Comparison of ENCODE assay signal across 16 cellular contexts in the genomic region with DNA sequence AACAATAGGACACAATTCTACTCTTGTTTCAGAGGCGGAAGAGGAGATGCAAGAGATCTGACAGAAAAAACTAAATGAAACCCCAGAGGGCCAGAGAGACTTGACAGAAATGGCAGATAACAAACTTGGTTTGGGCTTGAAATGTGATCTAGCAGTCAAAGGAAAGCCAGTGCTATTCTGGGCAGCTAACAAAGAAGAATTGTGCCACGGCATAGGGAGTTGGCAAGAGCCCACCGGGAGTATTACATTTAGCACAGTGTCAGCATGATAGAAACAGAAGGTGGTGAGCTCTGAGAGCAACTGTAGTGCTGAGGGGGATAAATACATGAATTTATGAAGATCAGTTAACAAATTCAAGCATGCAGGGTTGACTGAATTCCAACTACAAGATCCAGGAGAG.
A peak's percentile ranks its signal among the peaks of the same experiment; 100 is the strongest.
DNase-seq lines count a peak whose midpoint lies in the region; ATAC-seq and TF ChIP-seq lines count a peak whose summit lies in the region.
"Had no signal": no experiment of that assay in that cellular context is flagged by ENCODE, and none has a peak within 500 bp of the region (broad histone marks: within the 10 kb centered on the region; RNA-seq: fewer than 3 reads in every experiment).

No MANE protein-coding gene starts in this region.

- H3K4me2 ChIP-seq in KMS-11 = peak overlapping the region; percentile 78
- H3K4me2 ChIP-seq: SK-N-SH had no signal

- peak overlapping the region; percentile 19; the same call in 1 of the 2 replicates for H3K9ac ChIP-seq in KMS-11
- H3K9ac ChIP-seq: SK-N-SH had no signal

- no peaks in the 10 kb centered on the region for H3K27me3 ChIP-seq in KMS-11 (ENCODE audit: insufficient read depth, low read depth)
- no peaks in the 10 kb centered on the region for H3K27me3 ChIP-seq in cardiac muscle cell
- no peaks in the 10 kb centered on the region for H3K27me3 ChIP-seq in tibial artery
- H3K27me3 ChIP-seq: ovary had no signal

- no peak overlapping the region for H3K4me3 ChIP-seq in KMS-11 (IDR thresholded peaks at IDR 0.05; ENCODE audit: insufficient read depth, low read depth, low read length)
- H3K4me3 ChIP-seq in astrocyte of the spinal cord (ENCODE audit: low read depth, low read length) = no peak overlapping the region
- no peak overlapping the region for H3K4me3 ChIP-seq in cardiac muscle cell
- no peak overlapping the region for H3K4me3 ChIP-seq in tibial artery
- H3K4me3 ChIP-seq: ovary had no signal

- H3K4me1 ChIP-seq in KMS-11 (ENCODE audit: low read depth, poor library complexity, severe bottlenecking) (peaks cover 100% of the 10 kb centered on the region), cardiac muscle cell (ENCODE audit: low read depth) (peaks cover 15% of the 10 kb centered on the region), tibial artery (peaks cover 0 to 6% (median 0%) of the 10 kb centered on the region in 4 donors)

- DNase-seq in astrocyte of the spinal cord (ENCODE audit: low read depth, low spot score) (peak; percentile 16), cardiac muscle cell (ENCODE audit: low read depth in 1 of 2, low spot score in 1 of 2) (peak; percentile 40 to 41), pons (ENCODE audit: low spot score) (peak; percentile 96), left colon (no peak), tibial artery (no peak), KBM-7 (no peak)
- DNase-seq in activated CD4-positive, alpha-beta T cell treated with anti-CD3 and anti-CD28 coated beads for 48 hours = no peak
- DNase-seq: activated naive CD8-positive, alpha-beta T cell treated with anti-CD3 and anti-CD28 coated beads, Interleukin-2, amount 10 ng/mL, durations not matched to agents 7 days and 5 days; NCI-H1436 treated with DMSO at 0.1 percent for 48 hours; NK-92 treated with Interleukin-12 subunit alpha and Interleukin-12 subunit beta, amount 100 ng/mL, for 24 hours; ovary; SK-N-SH; stimulated activated CD4-positive, alpha-beta T cell treated with anti-CD3 and anti-CD28 coated beads, Interleukin-2, amount 100 ng/mL, for 48 hours had no signal

- H3K27ac ChIP-seq in KMS-11 (peak overlapping the region; percentile 97), cardiac muscle cell (peak overlapping the region; percentile 82), tibial artery (no peak overlapping the region)
- H3K27ac ChIP-seq: ovary had no signal

- H3K9me3 ChIP-seq in cardiac muscle cell (ENCODE audit: low read depth) = no peaks in the 10 kb centered on the region
- H3K9me3 ChIP-seq in tibial artery = no peaks in the 10 kb centered on the region
- H3K9me3 ChIP-seq: ovary, SK-N-SH had no signal

- no peak for ATAC-seq in left colon
- ATAC-seq: HCT116; stimulated activated effector memory CD8-positive, alpha-beta T cell treated with anti-CD3 and anti-CD28 coated beads, Interleukin-12 subunit alpha, Interleukin-12 subunit beta, amount 100 ng/mL, for 72 hours had no signal

- no peaks in the 10 kb centered on the region for H3K36me3 ChIP-seq in KMS-11 (ENCODE audit: insufficient read depth)
- no peaks in the 10 kb centered on the region for H3K36me3 ChIP-seq in cardiac muscle cell
- no peaks in the 10 kb centered on the region for H3K36me3 ChIP-seq in tibial artery
- H3K36me3 ChIP-seq: ovary had no signal

- in situ Hi-C loops in astrocyte of the spinal cord (cut with HindIII; ENCODE audit: low sequenced_read_pairs) = no loop called here
- in situ Hi-C loops in KBM-7 (cut with MboI; ENCODE audit: low pct_unique_long_range_greater_than_20kb, low sequenced_read_pairs) = no loop called here

- no peaks in the 10 kb centered on the region for H4K20me1 ChIP-seq in KMS-11 (ENCODE audit: insufficient read depth)

- H2AFZ ChIP-seq in KMS-11 (ENCODE audit: low read depth) = peak overlapping the region; percentile 15; the same call in 1 of the 2 replicates

- no peak for TF ChIP-seq CTCF in KMS-11 (conservative IDR thresholded peaks at IDR 0.05; ENCODE audit: low read depth, low read length)
- no peak for TF ChIP-seq CTCF in astrocyte of the spinal cord (IDR thresholded peaks at IDR 0.05; ENCODE audit: low read depth, low read length)
- no peak for TF ChIP-seq CTCF in cardiac muscle cell (IDR thresholded peaks at IDR 0.05; ENCODE audit: low read depth, low read length)
- no peak for TF ChIP-seq CTCF in tibial artery (IDR thresholded peaks at IDR 0.05)

- H3K79me2 ChIP-seq in KMS-11 (ENCODE audit: insufficient read depth, low read depth) = peaks cover 14% of the 10 kb centered on the region

- intact Hi-C loops in left colon (cut with DNase I, micrococcal nuclease) = no loop called here
- intact Hi-C loops in tibial artery (cut with DNase I; ENCODE audit: low total_unique reads) = no loop called here

Comparison
In these comparisons a context has a peak if more than half of its experiments do, and no peak if none do; other contexts are left out.
1. H3K27ac ChIP-seq: peak in KMS-11 (single experiment) and cardiac muscle cell (single experiment); none in tibial artery (0 of 2).
2. DNase-seq: peak in astrocyte of the spinal cord (single experiment), cardiac muscle cell (2 of 2) and pons (single experiment); none in left colon (0 of 2), activated CD4-positive, alpha-beta T cell treated with anti-CD3 and anti-CD28 coated beads for 48 hours (single experiment), tibial artery (0 of 2) and KBM-7 (single experiment).